Comparison of ENCODE assay signal across 1 cellular context in genomic region chr3:120446891-120447668, GRCh38.
TF ChIP-seq lines count a peak whose summit lies in the region.

No MANE protein-coding gene starts in this region.

TF ChIP-seq in GM23338, 12 proteins besides CTCF, POLR2A, EP300 and RAD21 (continued from another document):
- TF ChIP-seq ZNF462 (CRISPR knock-in tag; IDR thresholded peaks at IDR 0.05) = no peak
